ENCODE assay signal across 23 cellular contexts in the genomic region with DNA sequence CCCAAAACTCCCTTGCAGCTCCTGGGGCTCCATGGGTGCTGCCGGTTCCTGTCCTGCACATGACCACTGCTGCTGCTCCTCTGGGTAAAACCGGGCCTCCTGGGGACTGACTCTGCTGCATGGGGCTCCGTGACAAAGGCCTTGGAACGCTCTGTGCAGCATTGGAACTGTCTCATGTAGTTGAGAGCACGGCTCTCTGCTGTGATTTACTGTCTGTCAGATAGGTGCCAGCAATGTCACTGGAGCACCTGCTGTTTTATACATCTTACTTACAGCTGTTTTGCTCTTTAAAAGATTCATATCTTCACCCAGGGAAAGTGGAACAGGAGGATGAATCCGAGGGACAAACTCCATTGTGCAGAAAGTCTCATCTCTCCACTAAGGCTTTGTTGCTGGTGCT.
A peak's percentile ranks its signal among the peaks of the same experiment; 100 is the strongest.
DNase-seq lines count a peak whose midpoint lies in the region; ATAC-seq and TF ChIP-seq lines count a peak whose summit lies in the region.
"Had no signal": no experiment of that assay in that cellular context is flagged by ENCODE, and none has a peak within 500 bp of the region (broad histone marks: within the 10 kb centered on the region; RNA-seq: fewer than 3 reads in every experiment).

No MANE protein-coding gene starts in this region.

- H3K4me3 Mint-ChIP-seq in CD14-positive monocyte = no peak overlapping the region
- H3K4me3 Mint-ChIP-seq: activated naive CD8-positive, alpha-beta T cell; CD8-positive, alpha-beta T cell; naive B cell had no signal

- no peak for TF ChIP-seq CTCF in AG10803 (conservative IDR thresholded peaks at IDR 0.05; ENCODE audit: low read length)
- no peak for TF ChIP-seq CTCF in uterus (IDR thresholded peaks at IDR 0.05)
- TF ChIP-seq CTCF in CD14-positive monocyte (IDR thresholded peaks at IDR 0.05) = no peak

- peaks cover 0 to 6% (median 0%) of the 10 kb centered on the region in 7 donors for H3K9me3 Mint-ChIP-seq in CD14-positive monocyte
- H3K9me3 Mint-ChIP-seq: CD8-positive, alpha-beta T cell; naive B cell had no signal

- no peaks in the 10 kb centered on the region for H3K36me3 ChIP-seq in uterus
- H3K36me3 ChIP-seq in MG63 = no peaks in the 10 kb centered on the region
- H3K36me3 ChIP-seq: pancreas, tibial artery had no signal

- POLR2A ChIA-PET in HEK293T (lab: Yijun Ruan, JAX) = no interaction called here

- H3K27ac ChIP-seq in uterus = peak overlapping the region in 1 of 2 donors; percentile 14
- H3K27ac ChIP-seq: coronary artery, pancreas had no signal

- no peak overlapping the region for H3K27ac Mint-ChIP-seq in CD14-positive monocyte
- H3K27ac Mint-ChIP-seq: activated naive CD8-positive, alpha-beta T cell; CD8-positive, alpha-beta T cell had no signal

- ATAC-seq in left ventricle myocardium superior = peak; percentile 86
- ATAC-seq: activated CD4-positive, CD25-positive, alpha-beta regulatory T cell treated with anti-CD3 and anti-CD28 coated beads, Interleukin-2, amount 50 U/mL, for 24 hours; CD8-positive, alpha-beta T cell; PC-3; stimulated activated naive CD8-positive, alpha-beta T cell treated with anti-CD3 and anti-CD28 coated beads, Interleukin-15, Interleukin-2, amounts not matched to agents 100 U/mL and 50 U/mL, for 24 hours had no signal

- no peaks in the 10 kb centered on the region for H3K4me1 ChIP-seq in uterus

- H3K36me3 Mint-ChIP-seq in CD14-positive monocyte = no peaks in the 10 kb centered on the region
- H3K36me3 Mint-ChIP-seq: activated naive CD8-positive, alpha-beta T cell; CD8-positive, alpha-beta T cell had no signal

- H3K27me3 ChIP-seq in uterus (no peaks in the 10 kb centered on the region), MG63 (no peaks in the 10 kb centered on the region)
- H3K27me3 ChIP-seq: pancreas, tibial artery had no signal

- TF ChIP-seq POLR2A in uterus (IDR thresholded peaks at IDR 0.05) = no peak

- no peaks in the 10 kb centered on the region for H3K4me1 Mint-ChIP-seq in CD14-positive monocyte
- H3K4me1 Mint-ChIP-seq: naive B cell had no signal

- no peak overlapping the region for H3K4me3 ChIP-seq in AG10803 (ENCODE audit: low read length)
- no peak overlapping the region for H3K4me3 ChIP-seq in uterus
- no peak overlapping the region for H3K4me3 ChIP-seq in MG63
- H3K4me3 ChIP-seq: coronary artery, lung, pancreas, tibial artery had no signal

- intact Hi-C loops in left ventricle myocardium superior (cut with micrococcal nuclease) (no loop called here), uterus (cut with DNase I; ENCODE audit: low total_unique reads) (no loop called here), CD14-positive monocyte (cut with micrococcal nuclease) (no loop called here)

- CTCF ChIA-PET in HEK293T (lab: Yijun Ruan, JAX) = interaction anchor here (0.6 kb wide), 1 partner anchor 58 kb away, joined by 3 read pairs; no protein-coding TSS in a partner anchor

- no peaks in the 10 kb centered on the region for H3K9me3 ChIP-seq in uterus
- H3K9me3 ChIP-seq in MG63 = no peaks in the 10 kb centered on the region
- H3K9me3 ChIP-seq: pancreas, tibial artery had no signal

- DNase-seq in AG10803 (ENCODE audit: low read depth) (peak; percentile 17), HEK293T (ENCODE audit: extremely low spot score) (peak; percentile 26), NCI-H510A (lab: John Stamatoyannopoulos, UW) (peak; percentile 1), left ventricle myocardium superior (peak; percentile 45), NOMO-1 treated with DMSO at 0.1 percent for 48 hours (lab: John Stamatoyannopoulos, UW; ENCODE audit: unreplicated experiment) (no peak), uterus (no peak), CD14-positive monocyte (ENCODE audit: low spot score) (no peak), MG63 (no peak)
- DNase-seq: CD8-positive, alpha-beta T cell; EL; Karpas-422; naive B cell; NCI-H1694; NCI-H526 treated with DMSO at 0.1 percent for 48 hours; pancreas; PC-3; stimulated activated CD4-positive, alpha-beta T cell treated with anti-CD3 and anti-CD28 coated beads, Interleukin-1b, Interleukin-23, amount 100 ng/mL, for 48 hours; stimulated activated naive CD8-positive, alpha-beta T cell treated with anti-CD3 and anti-CD28 coated beads, Interleukin-15, Interleukin-2, amounts not matched to agents 100 U/mL and 50 U/mL, for 24 hours had no signal

- peaks cover 0 to 4% (median 3%) of the 10 kb centered on the region in 3 donors for H3K27me3 Mint-ChIP-seq in CD14-positive monocyte (ENCODE audit: low read depth in 3 of 3)

TF ChIP-seq in HEK293T, 16 proteins besides CTCF, POLR2A, EP300 and RAD21:
- no peak for TF ChIP-seq CTBP1 (IDR thresholded peaks at IDR 0.05; ENCODE audit: borderline replicate concordance)
- no peak for TF ChIP-seq LEF1 (IDR thresholded peaks at IDR 0.05; ENCODE audit: borderline replicate concordance)
- no peak for TF ChIP-seq FOXM1 (IDR thresholded peaks at IDR 0.05; ENCODE audit: borderline replicate concordance)
- TF ChIP-seq, protein P1, sequence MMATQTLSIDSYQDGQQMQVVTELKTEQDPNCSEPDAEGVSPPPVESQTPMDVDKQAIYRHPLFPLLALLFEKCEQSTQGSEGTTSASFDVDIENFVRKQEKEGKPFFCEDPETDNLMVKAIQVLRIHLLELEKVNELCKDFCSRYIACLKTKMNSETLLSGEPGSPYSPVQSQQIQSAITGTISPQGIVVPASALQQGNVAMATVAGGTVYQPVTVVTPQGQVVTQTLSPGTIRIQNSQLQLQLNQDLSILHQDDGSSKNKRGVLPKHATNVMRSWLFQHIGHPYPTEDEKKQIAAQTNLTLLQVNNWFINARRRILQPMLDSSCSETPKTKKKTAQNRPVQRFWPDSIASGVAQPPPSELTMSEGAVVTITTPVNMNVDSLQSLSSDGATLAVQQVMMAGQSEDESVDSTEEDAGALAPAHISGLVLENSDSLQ (IDR thresholded peaks at IDR 0.05) = peak; percentile 87

Comparison
In these comparisons a context has a peak if more than half of its experiments do, and no peak if none do; other contexts are left out.
1. DNase-seq: peak in AG10803 (single experiment), HEK293T (single experiment), NCI-H510A (single experiment) and left ventricle myocardium superior (single experiment); none in NOMO-1 treated with DMSO at 0.1 percent for 48 hours (single experiment), uterus (0 of 2), CD14-positive monocyte (single experiment) and MG63 (single experiment).